17 cellular contexts compared by ENCODE assay signal in genomic region chr4:102663073-102663472, GRCh38.
DNase-seq lines count a peak whose midpoint lies in the region; ATAC-seq and TF ChIP-seq lines count a peak whose summit lies in the region.
"Had no signal": no experiment of that assay in that cellular context is flagged by ENCODE, and none has a peak within 500 bp of the region (broad histone marks: within the 10 kb centered on the region; RNA-seq: fewer than 3 reads in every experiment).

No MANE protein-coding gene starts in this region.

- DNase-seq in AG20443 (ENCODE audit: low spot score) (peak; percentile 34), KBM-7 (peak; percentile 21), SK-N-SH (no peak), glomerular visceral epithelial cell (ENCODE audit: extremely low spot score) (peak; percentile 69), superior temporal gyrus (ENCODE audit: extremely low spot score) (no peak), vagina (ENCODE audit: extremely low spot score in 2 of 2) (no peak)
- DNase-seq in activated CD4-positive, CD25-positive, alpha-beta regulatory T cell (lab: John Stamatoyannopoulos, UW): no peak
- no peak for DNase-seq in activated CD8-positive, alpha-beta T cell treated with anti-CD3 and anti-CD28 coated beads for 36 hours
- DNase-seq: activated CD8-positive, alpha-beta memory T cell treated with anti-CD3 and anti-CD28 coated beads, Interleukin-2, amount 50 U/mL, for 4 hours; activated naive CD8-positive, alpha-beta T cell treated with anti-CD3 and anti-CD28 coated beads, Interleukin-2, amount 10 ng/mL, durations not matched to agents 7 days and 5 days; dermis blood vessel endothelial cell; DMS79 treated with DMSO at 0.1 percent for 48 hours; H9; islet precursor cell; NCI-H1417 treated with DMSO at 0.1 percent for 48 hours; SIG-M5 had no signal

- H3K9me3 ChIP-seq in SK-N-SH (no peaks in the 10 kb centered on the region), vagina (no peaks in the 10 kb centered on the region)

- in situ Hi-C loops in KBM-7 (cut with MboI; ENCODE audit: low pct_unique_long_range_greater_than_20kb, low sequenced_read_pairs): no loop called here

- no peaks in the 10 kb centered on the region for H3K27me3 Mint-ChIP-seq in activated CD8-positive, alpha-beta T cell treated with anti-CD3 and anti-CD28 coated beads for 36 hours
- H3K27me3 Mint-ChIP-seq: activated naive CD8-positive, alpha-beta T cell treated with anti-CD3 and anti-CD28 coated beads, Interleukin-2, amount 10 ng/mL, durations not matched to agents 7 days and 5 days; progenitor cell of endocrine pancreas had no signal

- peak overlapping the region; percentile 34; the same call in 1 of the 2 replicates for H2AFZ ChIP-seq in SK-N-SH (ENCODE audit: low read depth)

- TF ChIP-seq EP300 in SK-N-SH (IDR thresholded peaks at IDR 0.05; ENCODE audit: borderline replicate concordance in 1 of 2, low read depth in 1 of 2, low read length in 1 of 2): no peak

- no peaks in the 10 kb centered on the region for H3K79me2 ChIP-seq in SK-N-SH (ENCODE audit: insufficient read depth)

- H3K27ac ChIP-seq in SK-N-SH (ENCODE audit: low read depth in 2 of 2, low read length in 1 of 2): peak overlapping the region; percentile 16 to 52; a peak in 3 of 4 replicates
- H3K27ac ChIP-seq in vagina: no peak overlapping the region

- H3K4me1 ChIP-seq in SK-N-SH (ENCODE audit: control insufficient read depth in 1 of 2, insufficient read depth in 2 of 2, low read depth in 1 of 2, low read length in 1 of 2) (peaks cover 0 to 8% of the 10 kb centered on the region in 2 experiments; a peak in 1 of 4 replicates), vagina (no peaks in the 10 kb centered on the region)

- no peak overlapping the region for H3K4me2 ChIP-seq in SK-N-SH

- H3K9ac ChIP-seq in SK-N-SH: no peak overlapping the region

- peaks cover 17% of the 10 kb centered on the region for H3K36me3 Mint-ChIP-seq in activated CD8-positive, alpha-beta T cell treated with anti-CD3 and anti-CD28 coated beads for 36 hours (ENCODE audit: low read depth)

- peaks cover 7% of the 10 kb centered on the region for H3F3A ChIP-seq in SK-N-SH (replicated peaks; ENCODE audit: insufficient read depth)

- H3K4me3 ChIP-seq in SK-N-SH (ENCODE audit: low read depth in 2 of 2, low read length in 1 of 2) (no peak overlapping the region), vagina (no peak overlapping the region)

- no peak for ATAC-seq in activated CD8-positive, alpha-beta T cell treated with anti-CD3 and anti-CD28 coated beads for 36 hours

- WGBS in SK-N-SH (ENCODE audit: low lambda C conversion rate): 71% methylated on average over 1 of the region's 1 CpG

- intact Hi-C loops in activated CD8-positive, alpha-beta T cell treated with anti-CD3 and anti-CD28 coated beads for 36 hours (cut with micrococcal nuclease): no loop called here
- intact Hi-C loops in vagina (cut with DNase I): no loop called here

- H3K36me3 ChIP-seq in SK-N-SH (replicated peaks in 1 of 2; ENCODE audit: control insufficient read depth in 1 of 2, insufficient read depth in 2 of 2, low read length in 1 of 2) (peaks cover 9 to 10% of the 10 kb centered on the region in 2 experiments), vagina (peaks cover 0 to 8% of the 10 kb centered on the region in 2 donors)

- no peak for TF ChIP-seq RAD21 in SK-N-SH (IDR thresholded peaks at IDR 0.05; ENCODE audit: low read length)

- no peak overlapping the region for H3K27ac Mint-ChIP-seq in activated CD8-positive, alpha-beta T cell treated with anti-CD3 and anti-CD28 coated beads for 36 hours
- H3K27ac Mint-ChIP-seq: activated naive CD8-positive, alpha-beta T cell treated with anti-CD3 and anti-CD28 coated beads, Interleukin-2, amount 10 ng/mL, durations not matched to agents 7 days and 5 days had no signal

- CTCF ChIA-PET in SK-N-SH (lab: Yijun Ruan, JAX): no interaction called here
- CTCF ChIA-PET in activated CD8-positive, alpha-beta T cell treated with anti-CD3 and anti-CD28 coated beads for 36 hours (lab: Charles Lee): no interaction called here

- no peak for TF ChIP-seq POLR2A in vagina (IDR thresholded peaks at IDR 0.05)

- TF ChIP-seq CTCF in SK-N-SH (IDR thresholded peaks at IDR 0.05) (no peak), vagina (IDR thresholded peaks at IDR 0.05) (no peak)
- TF ChIP-seq CTCF in activated CD8-positive, alpha-beta T cell treated with anti-CD3 and anti-CD28 coated beads for 36 hours (IDR thresholded peaks at IDR 0.05): no peak

- POLR2A ChIA-PET in SK-N-SH (lab: Yijun Ruan, JAX): no interaction called here
- POLR2A ChIA-PET in activated CD8-positive, alpha-beta T cell treated with anti-CD3 and anti-CD28 coated beads for 36 hours (lab: Charles Lee): no interaction called here

- H3K4me1 Mint-ChIP-seq in activated CD8-positive, alpha-beta T cell treated with anti-CD3 and anti-CD28 coated beads for 36 hours (ENCODE audit: low read depth): no peaks in the 10 kb centered on the region
- H3K4me1 Mint-ChIP-seq: H9 had no signal

- H4K20me1 ChIP-seq in SK-N-SH (ENCODE audit: insufficient read depth): no peaks in the 10 kb centered on the region

- H3K9me2 ChIP-seq in SK-N-SH: no peaks in the 10 kb centered on the region

- H3K9me3 Mint-ChIP-seq in activated CD8-positive, alpha-beta T cell treated with anti-CD3 and anti-CD28 coated beads for 36 hours: no peaks in the 10 kb centered on the region
- H3K9me3 Mint-ChIP-seq: activated naive CD8-positive, alpha-beta T cell treated with anti-CD3 and anti-CD28 coated beads, Interleukin-2, amount 10 ng/mL, durations not matched to agents 7 days and 5 days; H9 had no signal

- no peak overlapping the region for H3K4me3 Mint-ChIP-seq in activated CD8-positive, alpha-beta T cell treated with anti-CD3 and anti-CD28 coated beads for 36 hours
- H3K4me3 Mint-ChIP-seq: activated naive CD8-positive, alpha-beta T cell treated with anti-CD3 and anti-CD28 coated beads, Interleukin-2, amount 10 ng/mL, durations not matched to agents 7 days and 5 days; H9 had no signal

- H3K27me3 ChIP-seq in SK-N-SH (ENCODE audit: insufficient read depth) (no peaks in the 10 kb centered on the region), vagina (no peaks in the 10 kb centered on the region)

TF ChIP-seq in SK-N-SH, 30 proteins besides CTCF, POLR2A, EP300 and RAD21:
- TF ChIP-seq TCF12 (IDR thresholded peaks at IDR 0.05) (0 out of 2 replicates have a peak, but pooled peaks have one; percentile 8), MEF2A (IDR thresholded peaks at IDR 0.05; ENCODE audit: borderline replicate concordance, low read depth) (0 out of 2 replicates have a peak, but pooled peaks have one; percentile 31), JUND (IDR thresholded peaks at IDR 0.05) (no peak; the same call in 1 of the 2 replicates), POLR2AphosphoS5 (IDR thresholded peaks at IDR 0.05; ENCODE audit: low read depth, low read length) (no peak), FOSL2 (IDR thresholded peaks at IDR 0.05; ENCODE audit: borderline replicate concordance, low read depth) (0 out of 2 replicates have a peak, but pooled peaks have one; percentile 26), RXRA (IDR thresholded peaks at IDR 0.05; ENCODE audit: borderline replicate concordance, low read depth) (0 out of 2 replicates have a peak, but pooled peaks have one; percentile 14)

Comparison
In these comparisons a context has a peak if more than half of its experiments do, and no peak if none do; other contexts are left out.
1. DNase-seq: peak in AG20443 (single experiment), KBM-7 (single experiment) and glomerular visceral epithelial cell (single experiment); none in SK-N-SH (single experiment), activated CD4-positive, CD25-positive, alpha-beta regulatory T cell (0 of 4), activated CD8-positive, alpha-beta T cell treated with anti-CD3 and anti-CD28 coated beads for 36 hours (single experiment), superior temporal gyrus (single experiment) and vagina (0 of 2).